Comparison of ENCODE assay signal across 3 cellular contexts in the genomic region with DNA sequence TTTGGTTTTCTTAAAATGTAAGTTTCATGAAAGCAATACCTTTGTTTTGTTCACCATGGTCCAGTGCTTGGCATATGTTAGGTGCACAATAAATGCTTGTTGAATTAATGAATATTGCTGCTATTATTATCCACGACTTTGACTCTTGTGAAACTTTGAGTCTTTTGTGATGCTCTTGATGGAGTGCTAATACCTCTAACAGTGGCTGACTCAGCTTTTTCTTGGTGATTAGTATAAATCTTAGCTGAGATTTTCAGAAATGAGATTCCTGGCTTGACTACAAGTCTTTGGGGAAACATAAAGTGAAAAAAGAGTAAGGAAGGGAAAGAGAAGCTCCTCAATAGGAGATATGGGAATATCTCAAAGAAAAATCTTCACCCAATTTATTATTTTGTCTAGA.
TF ChIP-seq lines count a peak whose summit lies in the region.

No MANE protein-coding gene starts in this region.

TF ChIP-seq in HepG2, 621 proteins besides CTCF, POLR2A, EP300 and RAD21:
- peak in 1 of 2 experiments; percentile 53; a peak in 1 of 4 replicates for TF ChIP-seq MAFK (conservative IDR thresholded peaks at IDR 0.05 in 1 of 2, IDR thresholded peaks at IDR 0.05 in 1 of 2; ENCODE audit: low read length in 2 of 2)
- TF ChIP-seq ZBTB37 (CRISPR knock-in tag; IDR thresholded peaks at IDR 0.05), result no peak
- peak; percentile 33; the same call in 1 of the 2 replicates for TF ChIP-seq MAFF (IDR thresholded peaks at IDR 0.05; ENCODE audit: low read depth, low read length)

TF ChIP-seq in A549, 52 proteins besides CTCF, POLR2A, EP300 and RAD21:
- TF ChIP-seq MAFK (IDR thresholded peaks at IDR 0.05; ENCODE audit: partially characterized antibody) (peak; percentile 55), TP53 (CRISPR knock-in tag; IDR thresholded peaks at IDR 0.05) (no peak), KDM1A (IDR thresholded peaks at IDR 0.05; ENCODE audit: low read depth) (no peak), POLR2AphosphoS2 (conservative IDR thresholded peaks at IDR 0.05; ENCODE audit: low read length) (no peak), PBX3 (IDR thresholded peaks at IDR 0.05) (no peak)

TF ChIP-seq in IMR-90, 13 proteins besides CTCF, POLR2A, EP300 and RAD21:
- TF ChIP-seq MXI1 (IDR thresholded peaks at IDR 0.05; ENCODE audit: borderline replicate concordance, low read depth, low read length), result no peak
- TF ChIP-seq MAFK (IDR thresholded peaks at IDR 0.05; ENCODE audit: low read depth, low read length), result peak; percentile 44; the same call in 1 of the 2 replicates
- TF ChIP-seq SMC3 (IDR thresholded peaks at IDR 0.05; ENCODE audit: low read depth, low read length), result no peak
